ENCODE assay signal across 9 cellular contexts in genomic region chr12:10395390-10395998, GRCh38. TPM values are rescaled to one million over a fixed set of nuclear protein-coding genes. Genes with fewer than 3 reads are reported as not detected.
DNase-seq lines count a peak whose midpoint lies in the region; ATAC-seq, FAIRE-seq and TF ChIP-seq lines count a peak whose summit lies in the region.
"Had no signal": no experiment of that assay in that cellular context is flagged by ENCODE, and none has a peak within 500 bp of the region (broad histone marks: within the 10 kb centered on the region; RNA-seq: fewer than 3 reads in every experiment).

No MANE protein-coding gene starts in this region.

- no TSS peak for BruUV-seq in PC-9 (replicated peaks; lab: Mats Ljungman, UMichigan)

- H3K4me2 ChIP-seq in PC-9: peak overlapping the region; percentile 41

- 0 out of 2 replicates have a peak, but pooled peaks cover 3% of the 10 kb centered on the region for H3K36me3 ChIP-seq in PC-9 (ENCODE audit: low read depth)
- H3K36me3 ChIP-seq in prostate gland: no peaks in the 10 kb centered on the region

- H3F3A ChIP-seq in PC-9 (ENCODE audit: insufficient read depth, low read depth): peaks cover 22% of the 10 kb centered on the region

- H3K9me2 ChIP-seq in PC-9 (ENCODE audit: insufficient read depth): no peaks in the 10 kb centered on the region

- H3K4me3 ChIP-seq in AG10803 (ENCODE audit: low read length): no peak overlapping the region
- H3K4me3 ChIP-seq in PC-9: peak overlapping the region; percentile 9; the same call in 1 of the 2 replicates
- no peak overlapping the region for H3K4me3 ChIP-seq in prostate gland

- no peak for TF ChIP-seq POLR2A in prostate gland (IDR thresholded peaks at IDR 0.05)

- H2AFZ ChIP-seq in PC-9: no peak overlapping the region

- H3K4me1 ChIP-seq in PC-9 (replicated peaks; ENCODE audit: insufficient read depth): peaks cover 38% of the 10 kb centered on the region
- peaks cover 4% of the 10 kb centered on the region for H3K4me1 ChIP-seq in prostate gland (replicated peaks)

- H3K27me3 ChIP-seq in PC-9 (ENCODE audit: insufficient read depth, low read depth) (no peaks in the 10 kb centered on the region), prostate gland (replicated peaks; ENCODE audit: insufficient read depth) (no peaks in the 10 kb centered on the region)

- ATAC-seq in GM19035 (IDR thresholded peaks at IDR 0.05; ENCODE audit: unreplicated experiment) (peak; percentile 59), HG03175 (IDR thresholded peaks at IDR 0.05; ENCODE audit: unreplicated experiment) (peak; percentile 85)

- WGBS in prostate gland: 16% methylated on average over 6 of the region's 6 CpGs

- no peak for FAIRE-seq in GM19239 (lab: Jason Lieb, UNC)
- FAIRE-seq: islet of Langerhans had no signal

- no peaks in the 10 kb centered on the region for H4K20me1 ChIP-seq in PC-9 (ENCODE audit: insufficient read depth)

- peaks cover 8% of the 10 kb centered on the region; the same call in 1 of the 2 replicates for H3K9me3 ChIP-seq in PC-9 (ENCODE audit: insufficient read depth, low read depth)
- no peaks in the 10 kb centered on the region for H3K9me3 ChIP-seq in prostate gland

- H3K27ac ChIP-seq in PC-9: peak overlapping the region; percentile 66
- peak overlapping the region; percentile 71 to 77 for H3K27ac ChIP-seq in prostate gland

- H3K79me2 ChIP-seq in PC-9 (ENCODE audit: low read depth): no peaks in the 10 kb centered on the region

- TF ChIP-seq CTCF in AG10803 (conservative IDR thresholded peaks at IDR 0.05; ENCODE audit: low read length): no peak
- no peak for TF ChIP-seq CTCF in PC-9 (conservative IDR thresholded peaks at IDR 0.05)
- no peak for TF ChIP-seq CTCF in prostate gland (IDR thresholded peaks at IDR 0.05)

- DNase-seq in AG10803 (ENCODE audit: low read depth) (peak; percentile 92), PC-9 (peak; percentile 78 to 89), fibroblast of gingiva (ENCODE audit: low read depth) (peak; percentile 92), prostate gland (ENCODE audit: low spot score) (peak; percentile 75), GM19239 (ENCODE audit: insufficient read length, low spot score) (no peak)
- DNase-seq in stimulated activated CD8-positive, alpha-beta memory T cell treated with anti-CD3 and anti-CD28 coated beads, Interleukin-4, amount 100 ng/mL, for 48 hours: no peak

- intact Hi-C loops in PC-9 (cut with micrococcal nuclease; ENCODE audit: unreplicated experiment): loop anchor here (2.0 kb wide), 1 partner anchor 57 kb away; no protein-coding TSS in a partner anchor
- intact Hi-C loops in prostate gland (cut with DNase I): no loop called here

- POLR2A ChIA-PET in PC-9 (lab: Charles Lee; ENCODE audit: unreplicated experiment): interaction anchor here (0.5 to 0.6 kb wide), 3 partner anchors 300 to 794 kb away, joined by 3 to 7 read pairs (median 6); no protein-coding TSS in a partner anchor

- CTCF ChIA-PET in PC-9 (lab: Charles Lee): no interaction called here

RNA-seq across cellular contexts. Expression of gene KLRK1, which starts 5.7 kb away (rescaled TPM):
- total RNA-seq in PC-9 (2021) (not detected in 2 replicates), prostate gland (1 to 10 TPM in 1 of 2 donors, under 1 TPM in 1; 0.59 to 2.8 TPM)

RNA-seq across cellular contexts. Expression of gene KLRC4, which starts 14.1 kb away (rescaled TPM):
- not detected in 2 replicates for total RNA-seq in PC-9 (2021)
- total RNA-seq in prostate gland: under 1 TPM in 1 of 2 donors, not detected in 1; 0.96 TPM

RNA-seq across cellular contexts. Expression of gene KLRC3, which starts 24.9 kb away (rescaled TPM):
- total RNA-seq in PC-9 (2021) (not detected in 2 replicates), prostate gland (not detected)

RNA-seq across cellular contexts. Expression of gene KLRC2, which starts 40.3 kb away (rescaled TPM):
- total RNA-seq in PC-9 (2021): not detected in 2 replicates
- under 1 TPM in 1 of 2 donors, not detected in 1; 0.27 TPM for total RNA-seq in prostate gland

RNA-seq across cellular contexts. Expression of gene KLRC1, which starts 57.7 kb away (rescaled TPM):
- total RNA-seq in PC-9 (2021): not detected in 2 replicates
- under 1 TPM in 1 of 2 donors, not detected in 1; 0.59 TPM for total RNA-seq in prostate gland

Comparison
In these comparisons a context has a peak if more than half of its experiments do, and no peak if none do; other contexts are left out.
1. DNase-seq: peak in AG10803 (single experiment), PC-9 (2 of 2), fibroblast of gingiva (single experiment) and prostate gland (single experiment); none in GM19239 (single experiment) and stimulated activated CD8-positive, alpha-beta memory T cell treated with anti-CD3 and anti-CD28 coated beads, Interleukin-4, amount 100 ng/mL, for 48 hours (single experiment).